Comparison of ENCODE assay signal across 14 cellular contexts in the genomic region with DNA sequence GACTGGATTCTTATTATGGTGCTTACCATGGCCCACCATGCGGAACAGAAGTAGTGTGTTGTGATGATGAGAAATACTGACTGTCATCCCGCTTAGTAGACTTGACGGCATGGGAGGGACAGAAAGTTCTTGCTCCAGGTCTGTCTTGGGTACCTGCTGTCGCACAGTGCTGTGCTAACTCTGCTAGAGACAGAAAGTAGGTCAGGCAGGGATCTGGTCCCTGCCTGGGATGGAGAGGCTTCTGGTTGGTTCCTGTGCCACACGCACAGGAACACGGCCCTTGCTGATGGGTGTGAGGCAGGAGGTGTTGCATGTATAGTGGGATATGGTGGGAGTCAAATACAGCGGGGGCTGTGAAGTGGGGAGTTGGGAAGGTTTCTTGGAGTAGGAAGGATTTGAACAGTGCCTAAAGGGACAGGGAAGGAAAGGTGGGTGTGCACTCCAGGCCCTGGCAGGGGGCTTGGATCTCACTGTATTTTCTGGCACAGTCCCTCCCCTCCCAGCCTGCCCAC.
"Had no signal": no experiment of that assay in that cellular context is flagged by ENCODE, and none has a peak within 500 bp of the region (broad histone marks: within the 10 kb centered on the region; RNA-seq: fewer than 3 reads in every experiment).

No MANE protein-coding gene starts in this region.

- H3K4me1 ChIP-seq: colonic mucosa had no signal

- H3K27me3 ChIP-seq: adrenal gland, colonic mucosa, esophagus squamous epithelium, left lung had no signal

- H3K9me3 ChIP-seq: adrenal gland, colonic mucosa, esophagus squamous epithelium, left lung, thoracic aorta had no signal

- DNase-seq: activated CD4-positive, alpha-beta T cell treated with anti-CD3 and anti-CD28 coated beads for 1 hour; activated CD4-positive, alpha-beta T cell treated with anti-CD3 and anti-CD28 coated beads, Interleukin-2, amount 50 U/mL, for 4 hours; activated naive CD4-positive, alpha-beta T cell treated with anti-CD3 and anti-CD28 coated beads, Interleukin-2, amount 10 ng/mL, durations not matched to agents 7 days and 5 days; adrenal gland; colonic mucosa; effector CD8-positive, alpha-beta T cell; esophagus squamous epithelium; hippocampal formation; kidney; left lung; mammary epithelial cell; naive thymus-derived CD8-positive, alpha-beta T cell; right cardiac atrium had no signal

- ATAC-seq: left lung; naive thymus-derived CD8-positive, alpha-beta T cell; right cardiac atrium had no signal

- H3K4me3 ChIP-seq: adrenal gland, colonic mucosa, esophagus squamous epithelium, left lung, thoracic aorta had no signal

- H3K27ac ChIP-seq: colonic mucosa, esophagus squamous epithelium, thoracic aorta had no signal

- H3K36me3 ChIP-seq: adrenal gland, colonic mucosa, esophagus squamous epithelium, thoracic aorta had no signal
